In the genomic region with DNA sequence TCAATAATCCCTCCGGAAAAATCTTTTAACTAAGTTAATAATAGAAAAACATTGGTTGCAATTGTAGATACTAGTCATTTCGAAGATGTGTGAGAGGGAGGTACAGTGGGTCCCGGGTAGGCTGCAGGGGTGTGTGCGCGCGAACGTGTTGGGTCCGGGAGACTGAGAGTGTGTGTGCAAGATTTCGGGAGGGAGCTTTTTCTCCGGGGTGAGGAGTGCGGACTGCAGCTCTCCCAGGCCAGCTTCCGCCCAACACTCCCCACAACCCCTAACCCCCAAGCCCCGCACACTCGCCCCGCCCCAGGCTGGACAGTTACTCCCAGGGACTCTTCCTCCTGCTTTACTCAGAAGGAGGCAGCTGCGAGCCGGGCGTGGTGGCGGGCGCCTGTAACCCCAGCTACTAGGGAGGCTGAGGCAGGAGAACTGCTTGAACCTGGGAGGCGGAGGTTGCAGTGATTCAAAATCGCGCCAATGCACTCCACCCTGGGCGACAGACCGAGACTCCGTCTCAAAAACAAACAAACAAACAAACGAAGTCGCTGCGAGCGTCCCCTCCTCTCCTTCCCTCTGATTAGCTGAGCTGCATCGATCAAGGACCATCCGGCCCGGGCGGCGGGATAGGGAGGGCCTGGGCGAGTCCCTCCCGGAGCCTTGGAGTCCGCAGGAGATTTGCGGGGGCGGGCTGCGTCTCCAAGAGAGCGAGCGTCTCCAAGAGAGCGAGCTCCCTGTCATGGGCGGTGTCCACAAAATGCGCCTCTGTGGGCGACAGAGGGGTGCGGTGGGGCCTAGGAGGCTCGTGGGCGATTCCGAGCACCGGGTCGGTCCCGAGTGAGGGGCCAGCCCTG, we compare ENCODE assay signal across 11 cellular contexts. TPM values are rescaled to one million over a fixed set of nuclear protein-coding genes. Genes with fewer than 3 reads are reported as not detected.
DNase-seq lines count a peak whose midpoint lies in the region; ATAC-seq and TF ChIP-seq lines count a peak whose summit lies in the region.
"Had no signal": no experiment of that assay in that cellular context is flagged by ENCODE, and none has a peak within 500 bp of the region (broad histone marks: within the 10 kb centered on the region; RNA-seq: fewer than 3 reads in every experiment).

No MANE protein-coding gene starts in this region.

- H3K4me3 ChIP-seq in AG09309 (ENCODE audit: control insufficient read depth, low read depth, low read length) (peak overlapping the region; percentile 44), HUES64 (ENCODE audit: low read length) (peak overlapping the region; percentile 57), esophagus muscularis mucosa (peak overlapping the region; percentile 38 to 49 (median 42))
- H3K4me3 ChIP-seq: thyroid gland had no signal

- H3K9me3 ChIP-seq in HUES64 (ENCODE audit: insufficient read depth, low read depth, low read length), result no peaks in the 10 kb centered on the region
- H3K9me3 ChIP-seq in esophagus muscularis mucosa, result peaks cover 0 to 6% (median 0%) of the 10 kb centered on the region in 4 donors
- H3K9me3 ChIP-seq: thyroid gland had no signal

- no peak for TF ChIP-seq POLR2A in esophagus muscularis mucosa (IDR thresholded peaks at IDR 0.05; ENCODE audit: low read depth)

- H3K9me3 Mint-ChIP-seq in natural killer cell, result no peaks in the 10 kb centered on the region
- peaks cover 0 to 11% (median 3%) of the 10 kb centered on the region in 9 donors for H3K9me3 Mint-ChIP-seq in naive thymus-derived CD8-positive, alpha-beta T cell

- peaks cover 36% of the 10 kb centered on the region for H3K27me3 ChIP-seq in HUES64 (ENCODE audit: insufficient read depth, low read length)
- H3K27me3 ChIP-seq in esophagus muscularis mucosa, result peaks cover 0 to 49% (median 18%) of the 10 kb centered on the region in 4 donors

- no peak for TF ChIP-seq EP300 in esophagus muscularis mucosa (IDR thresholded peaks at IDR 0.05)

- no peaks in the 10 kb centered on the region for H3K36me3 Mint-ChIP-seq in natural killer cell
- peaks cover 2 to 10% (median 2%) of the 10 kb centered on the region in 3 donors for H3K36me3 Mint-ChIP-seq in naive thymus-derived CD8-positive, alpha-beta T cell

- peaks cover 4 to 5% of the 10 kb centered on the region in 2 donors for H3K4me1 Mint-ChIP-seq in natural killer cell
- H3K4me1 Mint-ChIP-seq in naive thymus-derived CD8-positive, alpha-beta T cell, result peaks cover 0 to 11% (median 3%) of the 10 kb centered on the region in 4 donors

- H3K4me3 Mint-ChIP-seq in natural killer cell, result peak overlapping the region; percentile 9
- peak overlapping the region in 3 of 10 donors; percentile 20 to 54 (median 48) for H3K4me3 Mint-ChIP-seq in naive thymus-derived CD8-positive, alpha-beta T cell

- POLR2A ChIA-PET in naive thymus-derived CD8-positive, alpha-beta T cell (lab: Charles Lee), result no interaction called here

- no peak overlapping the region for H3K27ac Mint-ChIP-seq in natural killer cell
- H3K27ac Mint-ChIP-seq in naive thymus-derived CD8-positive, alpha-beta T cell, result no peak overlapping the region

- intact Hi-C loops in esophagus muscularis mucosa (cut with DNase I) (no loop called here), natural killer cell (cut with micrococcal nuclease) (no loop called here)

- H3K9ac ChIP-seq in HUES64 (ENCODE audit: low read depth, low read length), result peak overlapping the region; percentile 52

- WGBS in HUES64, result 57% methylated on average over 53 of the region's 54 CpGs
- WGBS in esophagus muscularis mucosa, result 18% methylated on average over 22 of the region's 54 CpGs

- ATAC-seq in natural killer cell (no peak), GM19463 (IDR thresholded peaks at IDR 0.05; ENCODE audit: unreplicated experiment) (no peak)
- no peak for ATAC-seq in naive thymus-derived CD8-positive, alpha-beta T cell

- peaks cover 56 to 77% of the 10 kb centered on the region in 2 donors for H3K27me3 Mint-ChIP-seq in natural killer cell (ENCODE audit: low read depth in 2 of 2)
- H3K27me3 Mint-ChIP-seq in naive thymus-derived CD8-positive, alpha-beta T cell, result peaks cover 42 to 85% (median 64%) of the 10 kb centered on the region in 5 donors

- H3K4me1 ChIP-seq in HUES64 (ENCODE audit: insufficient read depth, low read length), result no peaks in the 10 kb centered on the region
- peaks cover 9 to 16% (median 12%) of the 10 kb centered on the region in 4 donors for H3K4me1 ChIP-seq in esophagus muscularis mucosa

- TF ChIP-seq CTCF in AG09309 (IDR thresholded peaks at IDR 0.05; ENCODE audit: control insufficient read depth, insufficient read depth, low read depth, low read length, missing control alignments), result no peak
- TF ChIP-seq CTCF in esophagus muscularis mucosa (IDR thresholded peaks at IDR 0.05), result no peak
- TF ChIP-seq CTCF in natural killer cell (IDR thresholded peaks at IDR 0.05), result no peak

- H3K27ac ChIP-seq in HUES64 (ENCODE audit: low read depth, low read length) (no peak overlapping the region), esophagus muscularis mucosa (replicated peaks in 1 of 4) (no peak overlapping the region)
- H3K27ac ChIP-seq: thyroid gland had no signal

- DNase-seq in AG09309 (ENCODE audit: low read depth), result no peak
- no peak for DNase-seq in esophagus muscularis mucosa (ENCODE audit: extremely low spot score)
- no peak for DNase-seq in natural killer cell
- DNase-seq in naive thymus-derived CD8-positive, alpha-beta T cell, result no peak
- DNase-seq in DMS 273 treated with DMSO at 0.1 percent for 48 hours (lab: John Stamatoyannopoulos, UW), result no peak
- DNase-seq in NCI-H1930 (lab: John Stamatoyannopoulos, UW), result no peak
- DNase-seq: cerebellar nuclear complex, NCI-H2107 had no signal

- H3K36me3 ChIP-seq in HUES64 (ENCODE audit: insufficient read depth, low read length) (no peaks in the 10 kb centered on the region), esophagus muscularis mucosa (no peaks in the 10 kb centered on the region)
- H3K36me3 ChIP-seq: thyroid gland had no signal

RNA-seq across cellular contexts. Expression of gene PPM1J, which starts 28.3 kb away (rescaled TPM):
- polyA plus RNA-seq in HUES64 (2013, experiment 1 of 2), result 7.8 TPM
- polyA plus RNA-seq in HUES64 (2013, experiment 2 of 2), result 8.5 TPM
- 1 to 10 TPM in 3 of 4 donors, under 1 TPM in 1; 0.42 to 3.6 (median 2.3) TPM for total RNA-seq in esophagus muscularis mucosa
- under 1 TPM in 1 of 3 donors, not detected in 2; 0.26 TPM for total RNA-seq in natural killer cell
- total RNA-seq in naive thymus-derived CD8-positive, alpha-beta T cell, result under 1 TPM in 1 of 2 experiments, not detected in 1; 0.44 TPM
- not detected for polyA plus RNA-seq in naive thymus-derived CD8-positive, alpha-beta T cell

RNA-seq across cellular contexts. Expression of gene RHOC, which starts 36.5 kb away (rescaled TPM):
- polyA plus RNA-seq in HUES64 (2013, experiment 1 of 2), result 66.7 TPM
- 75.3 TPM for polyA plus RNA-seq in HUES64 (2013, experiment 2 of 2)
- total RNA-seq in esophagus muscularis mucosa, result 100 to 1,000 TPM; 222 to 374 (median 324) TPM
- 100 to 1,000 TPM; 161 to 199 (median 195) TPM for total RNA-seq in natural killer cell
- total RNA-seq in naive thymus-derived CD8-positive, alpha-beta T cell, result 1 to 10 TPM; 3.0 to 4.2 TPM
- 10 to 100 TPM in 1 of 3 donors, 1 to 10 TPM in 2; 2.2 to 46.7 (median 2.8) TPM for polyA plus RNA-seq in naive thymus-derived CD8-positive, alpha-beta T cell

Comparison
In these comparisons a context has a peak if more than half of its experiments do, and no peak if none do; other contexts are left out.
1. RNA of gene RHOC, which starts 36.5 kb away (total RNA-seq): 222 to 374 TPM in esophagus muscularis mucosa and 161 to 199 TPM in natural killer cell; 3.0 to 4.2 TPM in naive thymus-derived CD8-positive, alpha-beta T cell; every median in the first group is over 10 times any median in the second.
2. Peak in every context shown above with its lines, with median percentiles within 50 percentile points of each other: H3K4me3 ChIP-seq.